In the genomic region with DNA sequence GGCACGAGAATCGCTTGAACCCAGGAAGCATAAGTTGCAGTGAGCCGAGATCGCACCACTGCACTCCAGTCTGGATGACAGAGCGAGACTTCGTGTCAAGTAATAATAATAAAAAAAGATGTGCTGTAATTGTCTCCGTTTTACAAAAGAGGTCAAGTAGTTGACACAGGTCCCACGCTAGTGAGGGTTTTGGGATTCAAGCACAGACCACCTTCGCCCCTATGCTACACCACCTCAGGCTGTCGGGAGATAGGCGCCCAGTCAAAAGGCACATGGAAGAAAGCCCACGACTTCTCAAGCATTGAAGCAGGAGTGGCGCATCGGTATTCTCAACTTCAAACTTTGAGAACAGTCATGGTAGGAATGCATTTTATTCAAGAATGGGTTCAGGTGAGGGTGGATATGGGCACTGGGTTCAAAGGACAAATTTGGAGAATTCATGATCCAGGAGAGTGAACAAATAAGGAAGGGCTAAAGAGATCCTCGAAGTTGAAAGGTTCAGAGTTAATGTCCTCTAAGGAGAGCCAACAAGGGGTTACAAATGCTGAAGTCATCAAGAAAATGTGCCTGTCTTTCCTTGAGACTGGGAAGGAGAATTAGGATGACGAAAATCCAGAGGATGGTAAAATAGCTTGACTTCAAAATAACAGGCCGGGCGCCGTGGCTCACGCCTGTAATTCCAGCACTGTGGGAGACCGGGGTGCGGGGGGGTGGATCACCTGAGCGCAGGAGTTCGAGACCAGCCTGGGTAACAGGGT, we compare ENCODE assay signal across 1 cellular context.
TF ChIP-seq lines count a peak whose summit lies in the region.

No MANE protein-coding gene starts in this region.

TF ChIP-seq in HepG2, 621 proteins besides CTCF, POLR2A, EP300 and RAD21 (continues in another document):
- TF ChIP-seq SP140L (CRISPR knock-in tag; IDR thresholded peaks at IDR 0.05; ENCODE audit: borderline replicate concordance) (no peak), JUND (CRISPR knock-in tag; IDR thresholded peaks at IDR 0.05) (no peak), PHB2 (IDR thresholded peaks at IDR 0.05; ENCODE audit: partially characterized antibody) (no peak), SETDB1 (CRISPR knock-in tag; IDR thresholded peaks at IDR 0.05; ENCODE audit: borderline replicate concordance) (0 out of 2 replicates have a peak, but pooled peaks have one; percentile 31), ZBTB3 (CRISPR knock-in tag; IDR thresholded peaks at IDR 0.05; ENCODE audit: borderline replicate concordance, low read depth) (0 out of 2 replicates have a peak, but pooled peaks have one; percentile 1), YEATS4 (CRISPR knock-in tag; IDR thresholded peaks at IDR 0.05; ENCODE audit: borderline replicate concordance) (no peak), ZNF737 (CRISPR knock-in tag; IDR thresholded peaks at IDR 0.05; ENCODE audit: borderline replicate concordance) (no peak), MAFK (conservative IDR thresholded peaks at IDR 0.05 in 1 of 2, IDR thresholded peaks at IDR 0.05 in 1 of 2; ENCODE audit: low read length in 2 of 2) (peak; percentile 66 to 76; a peak in 3 of 4 replicates), ZBTB1 (CRISPR knock-in tag; IDR thresholded peaks at IDR 0.05; ENCODE audit: borderline replicate concordance) (no peak), ATRX (CRISPR knock-in tag; IDR thresholded peaks at IDR 0.05; ENCODE audit: borderline replicate concordance) (no peak), ZBTB7A (CRISPR knock-in tag; IDR thresholded peaks at IDR 0.05) (no peak), ZNF441 (CRISPR knock-in tag; IDR thresholded peaks at IDR 0.05; ENCODE audit: borderline replicate concordance) (no peak), ZBTB21 (CRISPR knock-in tag; IDR thresholded peaks at IDR 0.05) (no peak), FOXP1 (IDR thresholded peaks at IDR 0.05) (no peak), FOXP1 (CRISPR knock-in tag; IDR thresholded peaks at IDR 0.05) (no peak), NAIF1 (CRISPR knock-in tag; IDR thresholded peaks at IDR 0.05; ENCODE audit: borderline replicate concordance) (no peak), ZNF510 (CRISPR knock-in tag; IDR thresholded peaks at IDR 0.05; ENCODE audit: low read depth) (no peak), ATAD3A (CRISPR knock-in tag; IDR thresholded peaks at IDR 0.05) (no peak), RBFOX2 (IDR thresholded peaks at IDR 0.05; ENCODE audit: low read depth, low read length) (no peak), ZNF547 (CRISPR knock-in tag; IDR thresholded peaks at IDR 0.05) (no peak), ZNF781 (CRISPR knock-in tag; IDR thresholded peaks at IDR 0.05; ENCODE audit: borderline replicate concordance, not compliant biosample characterization) (no peak), PAX8 (CRISPR knock-in tag; IDR thresholded peaks at IDR 0.05; ENCODE audit: borderline replicate concordance) (no peak), KDM3A (CRISPR knock-in tag; IDR thresholded peaks at IDR 0.05; ENCODE audit: low read depth) (no peak), ZMYM3 (CRISPR knock-in tag; IDR thresholded peaks at IDR 0.05) (0 out of 2 replicates have a peak, but pooled peaks have one; percentile 2), IRX3 (CRISPR knock-in tag; IDR thresholded peaks at IDR 0.05; ENCODE audit: borderline replicate concordance, low read depth) (no peak), ZFP90 (CRISPR knock-in tag; IDR thresholded peaks at IDR 0.05; ENCODE audit: borderline replicate concordance) (no peak), GFI1 (CRISPR knock-in tag; IDR thresholded peaks at IDR 0.05; ENCODE audit: borderline replicate concordance) (no peak), ZNF552 (CRISPR knock-in tag; IDR thresholded peaks at IDR 0.05; ENCODE audit: borderline replicate concordance) (no peak), ESRRA (CRISPR knock-in tag; IDR thresholded peaks at IDR 0.05; ENCODE audit: low read depth) (no peak), MAFF (IDR thresholded peaks at IDR 0.05; ENCODE audit: low read depth, low read length) (peak; percentile 56)
- TF ChIP-seq, protein P1, sequence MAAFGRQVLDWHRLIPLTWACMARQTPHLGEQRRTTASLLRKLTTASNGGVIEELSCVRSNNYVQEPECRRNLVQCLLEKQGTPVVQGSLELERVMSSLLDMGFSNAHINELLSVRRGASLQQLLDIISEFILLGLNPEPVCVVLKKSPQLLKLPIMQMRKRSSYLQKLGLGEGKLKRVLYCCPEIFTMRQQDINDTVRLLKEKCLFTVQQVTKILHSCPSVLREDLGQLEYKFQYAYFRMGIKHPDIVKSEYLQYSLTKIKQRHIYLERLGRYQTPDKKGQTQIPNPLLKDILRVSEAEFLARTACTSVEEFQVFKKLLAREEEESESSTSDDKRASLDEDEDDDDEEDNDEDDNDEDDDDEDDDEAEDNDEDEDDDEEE (CRISPR knock-in tag; IDR thresholded peaks at IDR 0.05), result 0 out of 2 replicates have a peak, but pooled peaks have one; percentile 7
- TF ChIP-seq, protein P2, sequence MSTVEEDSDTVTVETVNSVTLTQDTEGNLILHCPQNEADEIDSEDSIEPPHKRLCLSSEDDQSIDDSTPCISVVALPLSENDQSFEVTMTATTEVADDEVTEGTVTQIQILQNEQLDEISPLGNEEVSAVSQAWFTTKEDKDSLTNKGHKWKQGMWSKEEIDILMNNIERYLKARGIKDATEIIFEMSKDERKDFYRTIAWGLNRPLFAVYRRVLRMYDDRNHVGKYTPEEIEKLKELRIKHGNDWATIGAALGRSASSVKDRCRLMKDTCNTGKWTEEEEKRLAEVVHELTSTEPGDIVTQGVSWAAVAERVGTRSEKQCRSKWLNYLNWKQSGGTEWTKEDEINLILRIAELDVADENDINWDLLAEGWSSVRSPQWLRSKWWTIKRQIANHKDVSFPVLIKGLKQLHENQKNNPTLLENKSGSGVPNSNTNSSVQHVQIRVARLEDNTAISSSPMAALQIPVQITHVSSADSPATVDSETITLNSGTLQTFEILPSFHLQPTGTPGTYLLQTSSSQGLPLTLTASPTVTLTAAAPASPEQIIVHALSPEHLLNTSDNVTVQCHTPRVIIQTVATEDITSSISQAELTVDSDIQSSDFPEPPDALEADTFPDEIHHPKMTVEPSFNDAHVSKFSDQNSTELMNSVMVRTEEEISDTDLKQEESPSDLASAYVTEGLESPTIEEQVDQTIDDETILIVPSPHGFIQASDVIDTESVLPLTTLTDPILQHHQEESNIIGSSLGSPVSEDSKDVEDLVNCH (CRISPR knock-in tag; IDR thresholded peaks at IDR 0.05), result 0 out of 2 replicates have a peak, but pooled peaks have one; percentile 37
- TF ChIP-seq, protein P3, sequence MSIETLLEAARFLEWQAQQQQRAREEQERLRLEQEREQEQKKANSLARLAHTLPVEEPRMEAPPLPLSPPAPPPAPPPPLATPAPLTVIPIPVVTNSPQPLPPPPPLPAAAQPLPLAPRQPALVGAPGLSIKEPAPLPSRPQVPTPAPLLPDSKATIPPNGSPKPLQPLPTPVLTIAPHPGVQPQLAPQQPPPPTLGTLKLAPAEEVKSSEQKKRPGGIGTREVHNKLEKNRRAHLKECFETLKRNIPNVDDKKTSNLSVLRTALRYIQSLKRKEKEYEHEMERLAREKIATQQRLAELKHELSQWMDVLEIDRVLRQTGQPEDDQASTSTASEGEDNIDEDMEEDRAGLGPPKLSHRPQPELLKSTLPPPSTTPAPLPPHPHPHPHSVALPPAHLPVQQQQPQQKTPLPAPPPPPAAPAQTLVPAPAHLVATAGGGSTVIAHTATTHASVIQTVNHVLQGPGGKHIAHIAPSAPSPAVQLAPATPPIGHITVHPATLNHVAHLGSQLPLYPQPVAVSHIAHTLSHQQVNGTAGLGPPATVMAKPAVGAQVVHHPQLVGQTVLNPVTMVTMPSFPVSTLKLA (IDR thresholded peaks at IDR 0.05), result no peak
- TF ChIP-seq, protein P4, sequence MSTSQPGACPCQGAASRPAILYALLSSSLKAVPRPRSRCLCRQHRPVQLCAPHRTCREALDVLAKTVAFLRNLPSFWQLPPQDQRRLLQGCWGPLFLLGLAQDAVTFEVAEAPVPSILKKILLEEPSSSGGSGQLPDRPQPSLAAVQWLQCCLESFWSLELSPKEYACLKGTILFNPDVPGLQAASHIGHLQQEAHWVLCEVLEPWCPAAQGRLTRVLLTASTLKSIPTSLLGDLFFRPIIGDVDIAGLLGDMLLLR (CRISPR knock-in tag; IDR thresholded peaks at IDR 0.05), result no peak
- TF ChIP-seq, protein P5, sequence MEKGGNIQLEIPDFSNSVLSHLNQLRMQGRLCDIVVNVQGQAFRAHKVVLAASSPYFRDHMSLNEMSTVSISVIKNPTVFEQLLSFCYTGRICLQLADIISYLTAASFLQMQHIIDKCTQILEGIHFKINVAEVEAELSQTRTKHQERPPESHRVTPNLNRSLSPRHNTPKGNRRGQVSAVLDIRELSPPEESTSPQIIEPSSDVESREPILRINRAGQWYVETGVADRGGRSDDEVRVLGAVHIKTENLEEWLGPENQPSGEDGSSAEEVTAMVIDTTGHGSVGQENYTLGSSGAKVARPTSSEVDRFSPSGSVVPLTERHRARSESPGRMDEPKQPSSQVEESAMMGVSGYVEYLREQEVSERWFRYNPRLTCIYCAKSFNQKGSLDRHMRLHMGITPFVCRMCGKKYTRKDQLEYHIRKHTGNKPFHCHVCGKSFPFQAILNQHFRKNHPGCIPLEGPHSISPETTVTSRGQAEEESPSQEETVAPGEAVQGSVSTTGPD (CRISPR knock-in tag; IDR thresholded peaks at IDR 0.05), result no peak
- TF ChIP-seq, protein P6, sequence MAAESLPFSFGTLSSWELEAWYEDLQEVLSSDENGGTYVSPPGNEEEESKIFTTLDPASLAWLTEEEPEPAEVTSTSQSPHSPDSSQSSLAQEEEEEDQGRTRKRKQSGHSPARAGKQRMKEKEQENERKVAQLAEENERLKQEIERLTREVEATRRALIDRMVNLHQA (CRISPR knock-in tag; IDR thresholded peaks at IDR 0.05), result no peak
- TF ChIP-seq, protein P7, sequence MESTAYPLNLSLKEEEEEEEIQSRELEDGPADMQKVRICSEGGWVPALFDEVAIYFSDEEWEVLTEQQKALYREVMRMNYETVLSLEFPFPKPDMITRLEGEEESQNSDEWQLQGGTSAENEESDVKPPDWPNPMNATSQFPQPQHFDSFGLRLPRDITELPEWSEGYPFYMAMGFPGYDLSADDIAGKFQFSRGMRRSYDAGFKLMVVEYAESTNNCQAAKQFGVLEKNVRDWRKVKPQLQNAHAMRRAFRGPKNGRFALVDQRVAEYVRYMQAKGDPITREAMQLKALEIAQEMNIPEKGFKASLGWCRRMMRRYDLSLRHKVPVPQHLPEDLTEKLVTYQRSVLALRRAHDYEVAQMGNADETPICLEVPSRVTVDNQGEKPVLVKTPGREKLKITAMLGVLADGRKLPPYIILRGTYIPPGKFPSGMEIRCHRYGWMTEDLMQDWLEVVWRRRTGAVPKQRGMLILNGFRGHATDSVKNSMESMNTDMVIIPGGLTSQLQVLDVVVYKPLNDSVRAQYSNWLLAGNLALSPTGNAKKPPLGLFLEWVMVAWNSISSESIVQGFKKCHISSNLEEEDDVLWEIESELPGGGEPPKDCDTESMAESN (CRISPR knock-in tag; conservative IDR thresholded peaks at IDR 0.05), result no peak
- TF ChIP-seq, protein P8, sequence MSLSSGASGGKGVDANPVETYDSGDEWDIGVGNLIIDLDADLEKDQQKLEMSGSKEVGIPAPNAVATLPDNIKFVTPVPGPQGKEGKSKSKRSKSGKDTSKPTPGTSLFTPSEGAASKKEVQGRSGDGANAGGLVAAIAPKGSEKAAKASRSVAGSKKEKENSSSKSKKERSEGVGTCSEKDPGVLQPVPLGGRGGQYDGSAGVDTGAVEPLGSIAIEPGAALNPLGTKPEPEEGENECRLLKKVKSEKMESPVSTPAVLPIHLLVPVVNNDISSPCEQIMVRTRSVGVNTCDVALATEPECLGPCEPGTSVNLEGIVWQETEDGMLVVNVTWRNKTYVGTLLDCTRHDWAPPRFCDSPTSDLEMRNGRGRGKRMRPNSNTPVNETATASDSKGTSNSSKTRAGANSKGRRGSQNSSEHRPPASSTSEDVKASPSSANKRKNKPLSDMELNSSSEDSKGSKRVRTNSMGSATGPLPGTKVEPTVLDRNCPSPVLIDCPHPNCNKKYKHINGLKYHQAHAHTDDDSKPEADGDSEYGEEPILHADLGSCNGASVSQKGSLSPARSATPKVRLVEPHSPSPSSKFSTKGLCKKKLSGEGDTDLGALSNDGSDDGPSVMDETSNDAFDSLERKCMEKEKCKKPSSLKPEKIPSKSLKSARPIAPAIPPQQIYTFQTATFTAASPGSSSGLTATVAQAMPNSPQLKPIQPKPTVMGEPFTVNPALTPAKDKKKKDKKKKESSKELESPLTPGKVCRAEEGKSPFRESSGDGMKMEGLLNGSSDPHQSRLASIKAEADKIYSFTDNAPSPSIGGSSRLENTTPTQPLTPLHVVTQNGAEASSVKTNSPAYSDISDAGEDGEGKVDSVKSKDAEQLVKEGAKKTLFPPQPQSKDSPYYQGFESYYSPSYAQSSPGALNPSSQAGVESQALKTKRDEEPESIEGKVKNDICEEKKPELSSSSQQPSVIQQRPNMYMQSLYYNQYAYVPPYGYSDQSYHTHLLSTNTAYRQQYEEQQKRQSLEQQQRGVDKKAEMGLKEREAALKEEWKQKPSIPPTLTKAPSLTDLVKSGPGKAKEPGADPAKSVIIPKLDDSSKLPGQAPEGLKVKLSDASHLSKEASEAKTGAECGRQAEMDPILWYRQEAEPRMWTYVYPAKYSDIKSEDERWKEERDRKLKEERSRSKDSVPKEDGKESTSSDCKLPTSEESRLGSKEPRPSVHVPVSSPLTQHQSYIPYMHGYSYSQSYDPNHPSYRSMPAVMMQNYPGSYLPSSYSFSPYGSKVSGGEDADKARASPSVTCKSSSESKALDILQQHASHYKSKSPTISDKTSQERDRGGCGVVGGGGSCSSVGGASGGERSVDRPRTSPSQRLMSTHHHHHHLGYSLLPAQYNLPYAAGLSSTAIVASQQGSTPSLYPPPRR (CRISPR knock-in tag; IDR thresholded peaks at IDR 0.05; ENCODE audit: borderline replicate concordance), result peak; percentile 15; the same call in 1 of the 2 replicates
- TF ChIP-seq, protein P9, sequence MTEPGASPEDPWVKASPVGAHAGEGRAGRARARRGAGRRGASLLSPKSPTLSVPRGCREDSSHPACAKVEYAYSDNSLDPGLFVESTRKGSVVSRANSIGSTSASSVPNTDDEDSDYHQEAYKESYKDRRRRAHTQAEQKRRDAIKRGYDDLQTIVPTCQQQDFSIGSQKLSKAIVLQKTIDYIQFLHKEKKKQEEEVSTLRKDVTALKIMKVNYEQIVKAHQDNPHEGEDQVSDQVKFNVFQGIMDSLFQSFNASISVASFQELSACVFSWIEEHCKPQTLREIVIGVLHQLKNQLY (CRISPR knock-in tag; IDR thresholded peaks at IDR 0.05), result no peak
- TF ChIP-seq, protein P10, sequence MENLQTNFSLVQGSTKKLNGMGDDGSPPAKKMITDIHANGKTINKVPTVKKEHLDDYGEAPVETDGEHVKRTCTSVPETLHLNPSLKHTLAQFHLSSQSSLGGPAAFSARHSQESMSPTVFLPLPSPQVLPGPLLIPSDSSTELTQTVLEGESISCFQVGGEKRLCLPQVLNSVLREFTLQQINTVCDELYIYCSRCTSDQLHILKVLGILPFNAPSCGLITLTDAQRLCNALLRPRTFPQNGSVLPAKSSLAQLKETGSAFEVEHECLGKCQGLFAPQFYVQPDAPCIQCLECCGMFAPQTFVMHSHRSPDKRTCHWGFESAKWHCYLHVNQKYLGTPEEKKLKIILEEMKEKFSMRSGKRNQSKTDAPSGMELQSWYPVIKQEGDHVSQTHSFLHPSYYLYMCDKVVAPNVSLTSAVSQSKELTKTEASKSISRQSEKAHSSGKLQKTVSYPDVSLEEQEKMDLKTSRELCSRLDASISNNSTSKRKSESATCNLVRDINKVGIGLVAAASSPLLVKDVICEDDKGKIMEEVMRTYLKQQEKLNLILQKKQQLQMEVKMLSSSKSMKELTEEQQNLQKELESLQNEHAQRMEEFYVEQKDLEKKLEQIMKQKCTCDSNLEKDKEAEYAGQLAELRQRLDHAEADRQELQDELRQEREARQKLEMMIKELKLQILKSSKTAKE (CRISPR knock-in tag; IDR thresholded peaks at IDR 0.05; ENCODE audit: borderline replicate concordance), result no peak
- TF ChIP-seq, protein P11, sequence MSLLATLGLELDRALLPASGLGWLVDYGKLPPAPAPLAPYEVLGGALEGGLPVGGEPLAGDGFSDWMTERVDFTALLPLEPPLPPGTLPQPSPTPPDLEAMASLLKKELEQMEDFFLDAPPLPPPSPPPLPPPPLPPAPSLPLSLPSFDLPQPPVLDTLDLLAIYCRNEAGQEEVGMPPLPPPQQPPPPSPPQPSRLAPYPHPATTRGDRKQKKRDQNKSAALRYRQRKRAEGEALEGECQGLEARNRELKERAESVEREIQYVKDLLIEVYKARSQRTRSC (CRISPR knock-in tag; IDR thresholded peaks at IDR 0.05; ENCODE audit: low read depth), result no peak
